Comparison of ENCODE assay signal across 3 cellular contexts in genomic region chr6:125323376-125323775, GRCh38.
"Had no signal": no experiment of that assay in that cellular context is flagged by ENCODE, and none has a peak within 500 bp of the region (broad histone marks: within the 10 kb centered on the region; RNA-seq: fewer than 3 reads in every experiment).

No MANE protein-coding gene starts in this region.

- DNase-seq: GDM1, GF-D8 had no signal

- ATAC-seq: GM12878 had no signal

- H3K4me3 ChIP-seq: GM12878 had no signal
